In genomic region chr14:105473677-105474477, GRCh38 we compare ENCODE assay signal across 8 cellular contexts. TPM values are rescaled to one million over a fixed set of nuclear protein-coding genes. Genes with fewer than 3 reads are reported as not detected.
DNase-seq lines count a peak whose midpoint lies in the region; ATAC-seq and TF ChIP-seq lines count a peak whose summit lies in the region.

No MANE protein-coding gene starts in this region.

- H3K27ac ChIP-seq in 22Rv1 = peak overlapping the region; percentile 95
- H3K27ac ChIP-seq in GM23338 (ENCODE audit: low read depth) = no peak overlapping the region
- peak overlapping the region in 56 of 59 donors; percentile 5 to 94 (median 76) for H3K27ac ChIP-seq in dorsolateral prefrontal cortex

- H3K79me2 ChIP-seq in GM23338 (replicated peaks; ENCODE audit: insufficient read depth) = no peaks in the 10 kb centered on the region

- H3K4me1 Mint-ChIP-seq in GM23338 = peaks cover 8% of the 10 kb centered on the region

- H3K9me3 Mint-ChIP-seq in GM23338 = no peaks in the 10 kb centered on the region

- H3K27me3 Mint-ChIP-seq in GM23338 (ENCODE audit: insufficient read depth, low read depth, poor library complexity) = peaks cover 38% of the 10 kb centered on the region

- H3K4me3 ChIP-seq in GM23338 (peak overlapping the region; percentile 56), dorsolateral prefrontal cortex (peak overlapping the region; percentile 29 to 90 (median 57))

- H3K36me3 ChIP-seq in GM23338 (ENCODE audit: insufficient read depth) = no peaks in the 10 kb centered on the region

- H3K4me1 ChIP-seq in GM23338 (ENCODE audit: insufficient read depth) = peaks cover 18% of the 10 kb centered on the region; the same call in 1 of the 2 replicates

- no peaks in the 10 kb centered on the region for H3K36me3 Mint-ChIP-seq in GM23338 (ENCODE audit: low read depth)

- peaks cover 9% of the 10 kb centered on the region; the same call in 1 of the 2 replicates for H3F3A ChIP-seq in GM23338 (replicated peaks; ENCODE audit: low read depth)

- no peak overlapping the region for H3K27ac Mint-ChIP-seq in GM23338

- peak overlapping the region; percentile 59; the same call in 2 of the 3 replicates for H3K4me3 Mint-ChIP-seq in GM23338

- intact Hi-C loops in dorsolateral prefrontal cortex (cut with DNase I) = loop anchor here in 1 of 2 donors (5.0 kb wide), 1 partner anchor 57 kb away; the partner anchor contains the start of gene MTA1

- peak overlapping the region; percentile 84 for H3K4me2 ChIP-seq in GM23338

- peak overlapping the region; percentile 88; the same call in 1 of the 2 replicates for H2AFZ ChIP-seq in GM23338

- no peak for TF ChIP-seq CTCF in 22Rv1 (IDR thresholded peaks at IDR 0.05)
- no peak for TF ChIP-seq CTCF in GM23338 (conservative IDR thresholded peaks at IDR 0.05; ENCODE audit: low read depth in 2 of 2)
- no peak for TF ChIP-seq CTCF in dorsolateral prefrontal cortex (IDR thresholded peaks at IDR 0.05 in 54 of 56, conservative IDR thresholded peaks at IDR 0.05 in 2 of 56; ENCODE audit: low read depth in 1 of 56, partially characterized antibody in 56 of 56)

- H4K20me1 ChIP-seq in GM23338 (replicated peaks; ENCODE audit: insufficient read depth) = no peaks in the 10 kb centered on the region; the same call in 1 of the 2 replicates

- H3K27me3 ChIP-seq in GM23338 (ENCODE audit: insufficient read depth) = peaks cover 41% of the 10 kb centered on the region
- H3K27me3 ChIP-seq in dorsolateral prefrontal cortex = no peaks in the 10 kb centered on the region

- no peaks in the 10 kb centered on the region for H3K9me2 ChIP-seq in GM23338 (ENCODE audit: insufficient read depth)

- ATAC-seq in GM23338 = peak; percentile 49
- no peak for ATAC-seq in left lobe of liver
- no peak for ATAC-seq in HG02970 (IDR thresholded peaks at IDR 0.05; ENCODE audit: low FRiP score, unreplicated experiment)

- peak; percentile 96 for DNase-seq in GM23338 (ENCODE audit: low spot score)
- DNase-seq in NCI-H510A (lab: John Stamatoyannopoulos, UW) = peak; percentile 82
- DNase-seq in activated CD4-positive, alpha-beta T cell treated with anti-CD3 and anti-CD28 coated beads, Interleukin-2, amount 50 U/mL, for 4 hours = peak; percentile 68 to 70
- peak in 8 of 10 donors; percentile 40 to 83 (median 66) for DNase-seq in dorsolateral prefrontal cortex
- peak; percentile 78 for DNase-seq in left lobe of liver (ENCODE audit: low spot score)
- DNase-seq in stimulated activated CD4-positive, alpha-beta T cell treated with anti-CD3 and anti-CD28 coated beads, TNF-alpha, amount 100 ng/mL, for 1 hour (ENCODE audit: low read depth in 3 of 3, low spot score in 1 of 3) = peak in 2 of 3 donors; percentile 45 to 53

TF ChIP-seq in GM23338, 12 proteins besides CTCF, POLR2A, EP300 and RAD21:
- TF ChIP-seq REST (IDR thresholded peaks at IDR 0.05; ENCODE audit: unreplicated experiment) (peak; percentile 59), EZH2phosphoT487 (IDR thresholded peaks at IDR 0.05; ENCODE audit: unreplicated experiment) (no peak), CREB1 (CRISPR knock-in tag; IDR thresholded peaks at IDR 0.05; ENCODE audit: low read depth) (no peak)

RNA-seq across cellular contexts. Expression of gene CRIP2, which starts 0.7 kb away (rescaled TPM):
- total RNA-seq in GM23338 (2014; rRNA removed; shearing (Covaris generic)) = 3.4 and 5.0 TPM in 2 replicates
- 9.6 and 12.3 TPM in 2 replicates for polyA plus RNA-seq in GM23338 (2016; fragmentation: Nextera tagmentation; extraction: Ambion mirVana)
- total RNA-seq in dorsolateral prefrontal cortex (100 to 1,000 TPM in 116 of 120 experiments, 10 to 100 TPM in 4; 67.0 to 225 (median 142) TPM), left lobe of liver (23.8 TPM)

RNA-seq across cellular contexts. Expression of gene CRIP1, which starts 12.8 kb away (rescaled TPM):
- total RNA-seq in GM23338 (2014; rRNA removed; shearing (Covaris generic)) = 0.80 and 7.7 TPM in 2 replicates
- 8.4 and 13.2 TPM in 2 replicates for polyA plus RNA-seq in GM23338 (2016; fragmentation: Nextera tagmentation; extraction: Ambion mirVana)
- total RNA-seq in dorsolateral prefrontal cortex (10 to 100 TPM in 36 of 120 experiments, 1 to 10 TPM in 80, under 1 TPM in 1, not detected in 3; 0.64 to 75.6 (median 7.4) TPM), left lobe of liver (3.2 TPM)

RNA-seq across cellular contexts. Expression of gene TEDC1, which starts 17.2 kb away (rescaled TPM):
- total RNA-seq in GM23338 (2014; rRNA removed; shearing (Covaris generic)) = 3.9 and 16.3 TPM in 2 replicates
- 4.1 and 5.9 TPM in 2 replicates for polyA plus RNA-seq in GM23338 (2016; fragmentation: Nextera tagmentation; extraction: Ambion mirVana)
- total RNA-seq in dorsolateral prefrontal cortex (10 to 100 TPM in 118 of 120 experiments, 1 to 10 TPM in 2; 8.9 to 23.4 (median 15.6) TPM), left lobe of liver (10.6 TPM)

RNA-seq across cellular contexts. Expression of gene TMEM121, which starts 52.5 kb away (rescaled TPM):
- total RNA-seq in GM23338 (2014; rRNA removed; shearing (Covaris generic)) = 0.93 and 1.3 TPM in 2 replicates
- 0.13 and 0.42 TPM in 2 replicates for polyA plus RNA-seq in GM23338 (2016; fragmentation: Nextera tagmentation; extraction: Ambion mirVana)
- total RNA-seq in dorsolateral prefrontal cortex (10 to 100 TPM; 11.9 to 30.7 (median 19.1) TPM), left lobe of liver (4.4 TPM)

RNA-seq across cellular contexts. Expression of gene MTA1, which starts 54.2 kb away (rescaled TPM):
- total RNA-seq in GM23338 (2014; rRNA removed; shearing (Covaris generic)) = 104 and 126 TPM in 2 replicates
- polyA plus RNA-seq in GM23338 (2016; fragmentation: Nextera tagmentation; extraction: Ambion mirVana) = 53.3 and 63.2 TPM in 2 replicates
- total RNA-seq in dorsolateral prefrontal cortex (100 to 1,000 TPM in 85 of 120 experiments, 10 to 100 TPM in 35; 81.6 to 178 (median 109) TPM), left lobe of liver (39.2 TPM)
